ENCODE assay signal across 2 cellular contexts in the genomic region with DNA sequence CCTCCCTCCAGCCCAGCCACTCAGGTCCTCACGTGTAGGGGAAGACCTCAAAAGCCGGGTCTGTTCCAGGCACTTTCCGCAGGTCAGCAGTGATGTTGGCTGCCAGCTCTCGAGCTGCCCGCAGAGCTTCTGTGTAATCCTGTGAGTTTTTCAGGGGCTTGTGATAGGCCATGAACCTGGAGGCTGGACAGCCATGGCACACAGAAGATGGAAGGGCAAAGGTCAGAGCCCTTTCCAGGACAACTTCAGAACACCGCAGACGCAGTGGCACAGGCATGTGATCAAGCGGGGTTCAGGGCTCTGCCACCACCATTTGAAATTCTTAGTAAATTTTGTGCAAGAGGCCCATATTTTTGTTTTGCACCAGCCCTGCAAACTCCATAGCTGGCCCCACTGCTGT.
TF ChIP-seq lines count a peak whose summit lies in the region.

No MANE protein-coding gene starts in this region.

TF ChIP-seq in K562, 482 proteins besides CTCF, POLR2A, EP300 and RAD21:
- TF ChIP-seq FOS (IDR thresholded peaks at IDR 0.05; ENCODE audit: extremely low read depth, insufficient read length) (no peak), ZNF778 (CRISPR knock-in tag; IDR thresholded peaks at IDR 0.05) (no peak), ZNF143 (CRISPR knock-in tag; IDR thresholded peaks at IDR 0.05) (no peak), NBN (IDR thresholded peaks at IDR 0.05; ENCODE audit: low read depth) (no peak), ADNP (tag; IDR thresholded peaks at IDR 0.05) (no peak), SMARCC2 (IDR thresholded peaks at IDR 0.05; ENCODE audit: low read depth) (no peak), HNRNPUL1 (IDR thresholded peaks at IDR 0.05; ENCODE audit: low read length) (no peak), BRD4 (IDR thresholded peaks at IDR 0.05) (no peak), ZNF436 (CRISPR knock-in tag; IDR thresholded peaks at IDR 0.05) (no peak), SAFB2 (IDR thresholded peaks at IDR 0.05; ENCODE audit: borderline replicate concordance, low read depth, low read length, severe bottlenecking) (no peak), ZKSCAN3 (CRISPR knock-in tag; IDR thresholded peaks at IDR 0.05) (no peak), CAMTA2 (CRISPR knock-in tag; conservative IDR thresholded peaks at IDR 0.05) (no peak), PML (IDR thresholded peaks at IDR 0.05; ENCODE audit: low read length) (no peak), TAF15 (IDR thresholded peaks at IDR 0.05; ENCODE audit: low read depth, low read length) (no peak)
- TF ChIP-seq, protein P1, sequence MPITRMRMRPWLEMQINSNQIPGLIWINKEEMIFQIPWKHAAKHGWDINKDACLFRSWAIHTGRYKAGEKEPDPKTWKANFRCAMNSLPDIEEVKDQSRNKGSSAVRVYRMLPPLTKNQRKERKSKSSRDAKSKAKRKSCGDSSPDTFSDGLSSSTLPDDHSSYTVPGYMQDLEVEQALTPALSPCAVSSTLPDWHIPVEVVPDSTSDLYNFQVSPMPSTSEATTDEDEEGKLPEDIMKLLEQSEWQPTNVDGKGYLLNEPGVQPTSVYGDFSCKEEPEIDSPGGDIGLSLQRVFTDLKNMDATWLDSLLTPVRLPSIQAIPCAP (CRISPR knock-in tag; IDR thresholded peaks at IDR 0.05; ENCODE audit: borderline replicate concordance): no peak
- TF ChIP-seq, protein P2, sequence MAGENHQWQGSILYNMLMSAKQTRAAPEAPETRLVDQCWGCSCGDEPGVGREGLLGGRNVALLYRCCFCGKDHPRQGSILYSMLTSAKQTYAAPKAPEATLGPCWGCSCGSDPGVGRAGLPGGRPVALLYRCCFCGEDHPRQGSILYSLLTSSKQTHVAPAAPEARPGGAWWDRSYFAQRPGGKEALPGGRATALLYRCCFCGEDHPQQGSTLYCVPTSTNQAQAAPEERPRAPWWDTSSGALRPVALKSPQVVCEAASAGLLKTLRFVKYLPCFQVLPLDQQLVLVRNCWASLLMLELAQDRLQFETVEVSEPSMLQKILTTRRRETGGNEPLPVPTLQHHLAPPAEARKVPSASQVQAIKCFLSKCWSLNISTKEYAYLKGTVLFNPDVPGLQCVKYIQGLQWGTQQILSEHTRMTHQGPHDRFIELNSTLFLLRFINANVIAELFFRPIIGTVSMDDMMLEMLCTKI (IDR thresholded peaks at IDR 0.05; ENCODE audit: partially characterized antibody): no peak
- TF ChIP-seq, protein P3, sequence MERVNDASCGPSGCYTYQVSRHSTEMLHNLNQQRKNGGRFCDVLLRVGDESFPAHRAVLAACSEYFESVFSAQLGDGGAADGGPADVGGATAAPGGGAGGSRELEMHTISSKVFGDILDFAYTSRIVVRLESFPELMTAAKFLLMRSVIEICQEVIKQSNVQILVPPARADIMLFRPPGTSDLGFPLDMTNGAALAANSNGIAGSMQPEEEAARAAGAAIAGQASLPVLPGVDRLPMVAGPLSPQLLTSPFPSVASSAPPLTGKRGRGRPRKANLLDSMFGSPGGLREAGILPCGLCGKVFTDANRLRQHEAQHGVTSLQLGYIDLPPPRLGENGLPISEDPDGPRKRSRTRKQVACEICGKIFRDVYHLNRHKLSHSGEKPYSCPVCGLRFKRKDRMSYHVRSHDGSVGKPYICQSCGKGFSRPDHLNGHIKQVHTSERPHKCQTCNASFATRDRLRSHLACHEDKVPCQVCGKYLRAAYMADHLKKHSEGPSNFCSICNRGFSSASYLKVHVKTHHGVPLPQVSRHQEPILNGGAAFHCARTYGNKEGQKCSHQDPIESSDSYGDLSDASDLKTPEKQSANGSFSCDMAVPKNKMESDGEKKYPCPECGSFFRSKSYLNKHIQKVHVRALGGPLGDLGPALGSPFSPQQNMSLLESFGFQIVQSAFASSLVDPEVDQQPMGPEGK (CRISPR knock-in tag; IDR thresholded peaks at IDR 0.05; ENCODE audit: borderline replicate concordance): no peak
TF ChIP-seq in K562: peak in this region for 0.

TF ChIP-seq in HepG2, 621 proteins besides CTCF, POLR2A, EP300 and RAD21:
- TF ChIP-seq ZNF629 (CRISPR knock-in tag; conservative IDR thresholded peaks at IDR 0.05) (no peak), RARG (CRISPR knock-in tag; IDR thresholded peaks at IDR 0.05; ENCODE audit: low read depth) (no peak), HNRNPH1 (optimal IDR thresholded peaks at IDR 0.05; ENCODE audit: low read depth, low read length) (no peak), PTBP1 (IDR thresholded peaks at IDR 0.05; ENCODE audit: low read depth, low read length, poor library complexity, severe bottlenecking) (no peak), ETV6 (CRISPR knock-in tag; conservative IDR thresholded peaks at IDR 0.05) (no peak), RBM22 (optimal IDR thresholded peaks at IDR 0.05; ENCODE audit: low read length) (peak; percentile 21)
